In the genomic region with DNA sequence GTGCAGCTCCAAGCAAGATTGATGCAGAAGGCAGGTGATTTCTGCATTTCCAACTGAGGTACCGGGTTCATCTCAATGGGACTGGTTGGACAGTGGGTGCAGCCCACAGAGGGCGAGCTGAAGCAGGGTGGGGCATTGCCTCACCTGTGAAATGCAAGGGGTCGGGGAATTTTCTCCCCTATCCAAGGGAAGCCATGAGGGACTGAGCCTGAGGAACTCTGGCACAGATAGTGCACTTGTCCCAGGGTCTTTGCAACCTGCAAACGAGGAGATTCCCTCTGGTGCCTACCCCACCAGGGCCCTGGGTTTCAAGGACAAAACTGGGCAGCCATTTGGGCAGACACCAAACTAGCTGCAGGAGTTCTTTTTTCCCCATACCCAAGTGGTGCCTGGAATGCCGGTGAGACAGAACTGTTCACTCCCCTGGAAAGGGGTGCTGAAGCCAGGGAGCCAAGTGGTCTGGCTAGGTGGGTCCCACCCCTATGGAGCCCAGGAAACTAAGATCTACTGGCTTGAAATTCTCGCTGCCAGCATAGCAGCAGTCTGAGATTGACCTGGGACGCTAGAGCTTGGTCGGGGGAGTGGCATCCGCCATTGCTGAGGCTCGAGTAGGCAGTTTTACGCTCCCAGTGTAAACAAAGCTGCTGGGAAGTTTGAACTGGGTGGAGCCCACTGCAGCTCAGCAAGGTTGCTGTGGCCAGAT, we compare ENCODE assay signal across 1 cellular context.
TF ChIP-seq lines count a peak whose summit lies in the region.
"Not testable (repeated sequence)": the region's sequence is repeated elsewhere in the genome, so short reads cannot be mapped to it uniquely, and the experiment has no call there.

No MANE protein-coding gene starts in this region.

TF ChIP-seq in HepG2, 621 proteins besides CTCF, POLR2A, EP300 and RAD21 (continues in another document):
- TF ChIP-seq FOXA3 (CRISPR knock-in tag; IDR thresholded peaks at IDR 0.05) (peak; percentile 91), ZSCAN29 (CRISPR knock-in tag; conservative IDR thresholded peaks at IDR 0.05) (peak; percentile 45; the same call in 1 of the 2 replicates), ZNF556 (CRISPR knock-in tag; IDR thresholded peaks at IDR 0.05; ENCODE audit: borderline replicate concordance) (0 out of 2 replicates have a peak, but pooled peaks have one; percentile 50), ZNF34 (CRISPR knock-in tag; IDR thresholded peaks at IDR 0.05; ENCODE audit: borderline replicate concordance) (0 out of 2 replicates have a peak, but pooled peaks have one; percentile 53), ZNF331 (CRISPR knock-in tag; IDR thresholded peaks at IDR 0.05) (peak; percentile 70; the same call in 1 of the 2 replicates), POLR2G (IDR thresholded peaks at IDR 0.05; ENCODE audit: low read depth, low read length) (0 out of 2 replicates have a peak, but pooled peaks have one; percentile 37), SAP130 (CRISPR knock-in tag; IDR thresholded peaks at IDR 0.05; ENCODE audit: low read depth) (peak; percentile 51; the same call in 1 of the 2 replicates), ZNF891 (CRISPR knock-in tag; IDR thresholded peaks at IDR 0.05) (0 out of 2 replicates have a peak, but pooled peaks have one; percentile 44), ZMYM3 (CRISPR knock-in tag; IDR thresholded peaks at IDR 0.05) (peak; percentile 74), YY1 (IDR thresholded peaks at IDR 0.05; ENCODE audit: insufficient read depth, insufficient replicate concordance, low read depth, low read length) (peak; percentile 90), RARA (CRISPR knock-in tag; IDR thresholded peaks at IDR 0.05) (0 out of 2 replicates have a peak, but pooled peaks have one; percentile 7), THAP11 (CRISPR knock-in tag; IDR thresholded peaks at IDR 0.05) (0 out of 2 replicates have a peak, but pooled peaks have one; percentile 20), ZNF383 (CRISPR knock-in tag; IDR thresholded peaks at IDR 0.05; ENCODE audit: borderline replicate concordance) (peak; percentile 74; the same call in 1 of the 2 replicates), ZNF781 (CRISPR knock-in tag; IDR thresholded peaks at IDR 0.05; ENCODE audit: borderline replicate concordance, not compliant biosample characterization) (peak; percentile 51), GZF1 (CRISPR knock-in tag; IDR thresholded peaks at IDR 0.05) (0 out of 2 replicates have a peak, but pooled peaks have one; percentile 40), ZNF251 (CRISPR knock-in tag; IDR thresholded peaks at IDR 0.05) (0 out of 2 replicates have a peak, but pooled peaks have one; percentile 82), KDM2A (CRISPR knock-in tag; IDR thresholded peaks at IDR 0.05; ENCODE audit: borderline replicate concordance, low read depth) (peak; percentile 61), ETV6 (CRISPR knock-in tag; conservative IDR thresholded peaks at IDR 0.05) (0 out of 2 replicates have a peak, but pooled peaks have one; percentile 21), SNAPC2 (CRISPR knock-in tag; IDR thresholded peaks at IDR 0.05) (0 out of 2 replicates have a peak, but pooled peaks have one; percentile 49), ZNF543 (CRISPR knock-in tag; IDR thresholded peaks at IDR 0.05) (0 out of 2 replicates have a peak, but pooled peaks have one; percentile 12)
- TF ChIP-seq, protein P1, sequence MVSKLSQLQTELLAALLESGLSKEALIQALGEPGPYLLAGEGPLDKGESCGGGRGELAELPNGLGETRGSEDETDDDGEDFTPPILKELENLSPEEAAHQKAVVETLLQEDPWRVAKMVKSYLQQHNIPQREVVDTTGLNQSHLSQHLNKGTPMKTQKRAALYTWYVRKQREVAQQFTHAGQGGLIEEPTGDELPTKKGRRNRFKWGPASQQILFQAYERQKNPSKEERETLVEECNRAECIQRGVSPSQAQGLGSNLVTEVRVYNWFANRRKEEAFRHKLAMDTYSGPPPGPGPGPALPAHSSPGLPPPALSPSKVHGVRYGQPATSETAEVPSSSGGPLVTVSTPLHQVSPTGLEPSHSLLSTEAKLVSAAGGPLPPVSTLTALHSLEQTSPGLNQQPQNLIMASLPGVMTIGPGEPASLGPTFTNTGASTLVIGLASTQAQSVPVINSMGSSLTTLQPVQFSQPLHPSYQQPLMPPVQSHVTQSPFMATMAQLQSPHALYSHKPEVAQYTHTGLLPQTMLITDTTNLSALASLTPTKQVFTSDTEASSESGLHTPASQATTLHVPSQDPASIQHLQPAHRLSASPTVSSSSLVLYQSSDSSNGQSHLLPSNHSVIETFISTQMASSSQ (IDR thresholded peaks at IDR 0.05; ENCODE audit: low read depth) = not testable (repeated sequence)
- TF ChIP-seq, protein P1 (CRISPR knock-in tag; IDR thresholded peaks at IDR 0.05; ENCODE audit: borderline replicate concordance) = 0 out of 2 replicates have a peak, but pooled peaks have one; percentile 32
- TF ChIP-seq, protein P2, sequence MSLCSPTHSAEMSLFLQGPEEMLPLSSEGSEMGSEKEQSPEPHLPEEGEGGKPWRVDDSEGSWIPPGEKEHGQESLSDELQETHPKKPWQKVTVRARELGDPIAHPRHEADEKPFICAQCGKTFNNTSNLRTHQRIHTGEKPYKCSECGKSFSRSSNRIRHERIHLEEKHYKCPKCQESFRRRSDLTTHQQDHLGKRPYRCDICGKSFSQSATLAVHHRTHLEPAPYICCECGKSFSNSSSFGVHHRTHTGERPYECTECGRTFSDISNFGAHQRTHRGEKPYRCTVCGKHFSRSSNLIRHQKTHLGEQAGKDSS (CRISPR knock-in tag; IDR thresholded peaks at IDR 0.05; ENCODE audit: borderline replicate concordance, low read depth) = 0 out of 2 replicates have a peak, but pooled peaks have one; percentile 20
- TF ChIP-seq, protein P3, sequence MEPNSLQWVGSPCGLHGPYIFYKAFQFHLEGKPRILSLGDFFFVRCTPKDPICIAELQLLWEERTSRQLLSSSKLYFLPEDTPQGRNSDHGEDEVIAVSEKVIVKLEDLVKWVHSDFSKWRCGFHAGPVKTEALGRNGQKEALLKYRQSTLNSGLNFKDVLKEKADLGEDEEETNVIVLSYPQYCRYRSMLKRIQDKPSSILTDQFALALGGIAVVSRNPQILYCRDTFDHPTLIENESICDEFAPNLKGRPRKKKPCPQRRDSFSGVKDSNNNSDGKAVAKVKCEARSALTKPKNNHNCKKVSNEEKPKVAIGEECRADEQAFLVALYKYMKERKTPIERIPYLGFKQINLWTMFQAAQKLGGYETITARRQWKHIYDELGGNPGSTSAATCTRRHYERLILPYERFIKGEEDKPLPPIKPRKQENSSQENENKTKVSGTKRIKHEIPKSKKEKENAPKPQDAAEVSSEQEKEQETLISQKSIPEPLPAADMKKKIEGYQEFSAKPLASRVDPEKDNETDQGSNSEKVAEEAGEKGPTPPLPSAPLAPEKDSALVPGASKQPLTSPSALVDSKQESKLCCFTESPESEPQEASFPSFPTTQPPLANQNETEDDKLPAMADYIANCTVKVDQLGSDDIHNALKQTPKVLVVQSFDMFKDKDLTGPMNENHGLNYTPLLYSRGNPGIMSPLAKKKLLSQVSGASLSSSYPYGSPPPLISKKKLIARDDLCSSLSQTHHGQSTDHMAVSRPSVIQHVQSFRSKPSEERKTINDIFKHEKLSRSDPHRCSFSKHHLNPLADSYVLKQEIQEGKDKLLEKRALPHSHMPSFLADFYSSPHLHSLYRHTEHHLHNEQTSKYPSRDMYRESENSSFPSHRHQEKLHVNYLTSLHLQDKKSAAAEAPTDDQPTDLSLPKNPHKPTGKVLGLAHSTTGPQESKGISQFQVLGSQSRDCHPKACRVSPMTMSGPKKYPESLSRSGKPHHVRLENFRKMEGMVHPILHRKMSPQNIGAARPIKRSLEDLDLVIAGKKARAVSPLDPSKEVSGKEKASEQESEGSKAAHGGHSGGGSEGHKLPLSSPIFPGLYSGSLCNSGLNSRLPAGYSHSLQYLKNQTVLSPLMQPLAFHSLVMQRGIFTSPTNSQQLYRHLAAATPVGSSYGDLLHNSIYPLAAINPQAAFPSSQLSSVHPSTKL (CRISPR knock-in tag; IDR thresholded peaks at IDR 0.05) = peak; percentile 50
- TF ChIP-seq, protein P4, sequence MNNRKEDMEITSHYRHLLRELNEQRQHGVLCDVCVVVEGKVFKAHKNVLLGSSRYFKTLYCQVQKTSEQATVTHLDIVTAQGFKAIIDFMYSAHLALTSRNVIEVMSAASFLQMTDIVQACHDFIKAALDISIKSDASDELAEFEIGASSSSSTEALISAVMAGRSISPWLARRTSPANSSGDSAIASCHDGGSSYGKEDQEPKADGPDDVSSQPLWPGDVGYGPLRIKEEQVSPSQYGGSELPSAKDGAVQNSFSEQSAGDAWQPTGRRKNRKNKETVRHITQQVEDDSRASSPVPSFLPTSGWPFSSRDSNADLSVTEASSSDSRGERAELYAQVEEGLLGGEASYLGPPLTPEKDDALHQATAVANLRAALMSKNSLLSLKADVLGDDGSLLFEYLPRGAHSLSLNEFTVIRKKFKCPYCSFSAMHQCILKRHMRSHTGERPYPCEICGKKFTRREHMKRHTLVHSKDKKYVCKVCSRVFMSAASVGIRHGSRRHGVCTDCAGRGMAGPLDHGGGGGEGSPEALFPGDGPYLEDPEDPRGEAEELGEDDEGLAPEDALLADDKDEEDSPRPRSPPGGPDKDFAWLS (CRISPR knock-in tag; IDR thresholded peaks at IDR 0.05; ENCODE audit: borderline replicate concordance) = peak; percentile 88; the same call in 1 of the 2 replicates
- TF ChIP-seq, protein P5, sequence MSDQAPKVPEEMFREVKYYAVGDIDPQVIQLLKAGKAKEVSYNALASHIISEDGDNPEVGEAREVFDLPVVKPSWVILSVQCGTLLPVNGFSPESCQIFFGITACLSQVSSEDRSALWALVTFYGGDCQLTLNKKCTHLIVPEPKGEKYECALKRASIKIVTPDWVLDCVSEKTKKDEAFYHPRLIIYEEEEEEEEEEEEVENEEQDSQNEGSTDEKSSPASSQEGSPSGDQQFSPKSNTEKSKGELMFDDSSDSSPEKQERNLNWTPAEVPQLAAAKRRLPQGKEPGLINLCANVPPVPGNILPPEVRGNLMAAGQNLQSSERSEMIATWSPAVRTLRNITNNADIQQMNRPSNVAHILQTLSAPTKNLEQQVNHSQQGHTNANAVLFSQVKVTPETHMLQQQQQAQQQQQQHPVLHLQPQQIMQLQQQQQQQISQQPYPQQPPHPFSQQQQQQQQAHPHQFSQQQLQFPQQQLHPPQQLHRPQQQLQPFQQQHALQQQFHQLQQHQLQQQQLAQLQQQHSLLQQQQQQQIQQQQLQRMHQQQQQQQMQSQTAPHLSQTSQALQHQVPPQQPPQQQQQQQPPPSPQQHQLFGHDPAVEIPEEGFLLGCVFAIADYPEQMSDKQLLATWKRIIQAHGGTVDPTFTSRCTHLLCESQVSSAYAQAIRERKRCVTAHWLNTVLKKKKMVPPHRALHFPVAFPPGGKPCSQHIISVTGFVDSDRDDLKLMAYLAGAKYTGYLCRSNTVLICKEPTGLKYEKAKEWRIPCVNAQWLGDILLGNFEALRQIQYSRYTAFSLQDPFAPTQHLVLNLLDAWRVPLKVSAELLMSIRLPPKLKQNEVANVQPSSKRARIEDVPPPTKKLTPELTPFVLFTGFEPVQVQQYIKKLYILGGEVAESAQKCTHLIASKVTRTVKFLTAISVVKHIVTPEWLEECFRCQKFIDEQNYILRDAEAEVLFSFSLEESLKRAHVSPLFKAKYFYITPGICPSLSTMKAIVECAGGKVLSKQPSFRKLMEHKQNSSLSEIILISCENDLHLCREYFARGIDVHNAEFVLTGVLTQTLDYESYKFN (CRISPR knock-in tag; conservative IDR thresholded peaks at IDR 0.05) = peak; percentile 48; the same call in 1 of the 2 replicates
